In the genomic region with DNA sequence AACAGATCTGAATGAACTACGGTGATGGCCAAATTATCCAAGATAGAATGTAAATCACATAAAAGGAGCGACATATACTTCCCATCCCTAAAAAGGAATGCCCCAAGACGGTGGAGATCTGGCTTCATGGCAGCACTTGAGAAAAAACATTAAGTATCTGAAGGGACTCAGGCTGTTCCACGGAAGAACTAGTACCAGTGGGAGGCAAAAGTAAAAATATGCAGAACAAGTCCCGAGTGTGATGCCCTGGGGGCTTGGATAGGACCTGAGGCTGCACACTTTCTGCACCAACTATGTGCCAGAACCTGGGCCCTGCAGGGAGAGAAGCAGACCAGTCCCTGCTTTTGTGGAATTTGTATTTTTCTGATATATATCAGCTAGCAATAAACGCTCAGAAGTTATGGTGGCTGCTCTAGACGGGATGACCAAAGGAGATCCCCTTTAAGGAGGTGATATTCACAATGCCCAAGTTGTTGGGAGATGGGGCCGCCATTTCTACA, we compare ENCODE assay signal across 9 cellular contexts. TPM values are rescaled to one million over a fixed set of nuclear protein-coding genes. Genes with fewer than 3 reads are reported as not detected.
A peak's percentile ranks its signal among the peaks of the same experiment; 100 is the strongest.
DNase-seq lines count a peak whose midpoint lies in the region; ATAC-seq, FAIRE-seq and TF ChIP-seq lines count a peak whose summit lies in the region.
"Had no signal": no experiment of that assay in that cellular context is flagged by ENCODE, and none has a peak within 500 bp of the region (broad histone marks: within the 10 kb centered on the region; RNA-seq: fewer than 3 reads in every experiment).

No MANE protein-coding gene starts in this region.

- H3K36me3 Mint-ChIP-seq in HFFc6 (ENCODE audit: low read depth): peaks cover 30% of the 10 kb centered on the region

- peak overlapping the region; percentile 96 for H3K4me3 Mint-ChIP-seq in HFFc6

- DNase-seq in BE2C (no peak), HFFc6 (no peak), adrenal gland (no peak), lower lobe of right lung (no peak), urothelium cell line (ENCODE audit: low spot score) (peak; percentile 18), retina (no peak), SHP77 treated with DMSO at 0.1 percent for 48 hours (lab: John Stamatoyannopoulos, UW) (no peak)

- no peaks in the 10 kb centered on the region for H3K9me3 Mint-ChIP-seq in HFFc6

- no peak for TF ChIP-seq POLR2A in adrenal gland (IDR thresholded peaks at IDR 0.05)

- H3K27ac ChIP-seq in adrenal gland (peak overlapping the region; percentile 65 to 96 (median 91)), lower lobe of right lung (peak overlapping the region; percentile 92)

- intact Hi-C loops in adrenal gland (cut with DNase I): loop anchor here in 1 of 2 donors (5.0 kb wide), 1 partner anchor 50 kb away; a partner anchor contains a TSS
- intact Hi-C loops in lower lobe of right lung (cut with DNase I): no loop called here

- H3K27ac Mint-ChIP-seq in HFFc6: peak overlapping the region; percentile 87

- H3K36me3 ChIP-seq in BE2C: no peaks in the 10 kb centered on the region
- no peaks in the 10 kb centered on the region for H3K36me3 ChIP-seq in adrenal gland (replicated peaks in 1 of 2)
- H3K36me3 ChIP-seq in lower lobe of right lung: no peaks in the 10 kb centered on the region

- no peak for TF ChIP-seq CTCF in BE2C (IDR thresholded peaks at IDR 0.05; ENCODE audit: low read depth, low read length)
- TF ChIP-seq CTCF in HFFc6 (IDR thresholded peaks at IDR 0.05): no peak
- no peak for TF ChIP-seq CTCF in adrenal gland (IDR thresholded peaks at IDR 0.05)
- TF ChIP-seq CTCF in lower lobe of right lung (IDR thresholded peaks at IDR 0.05): no peak

- WGBS in adrenal gland, 4 donors: 35 to 45% (median 43%) methylated on average over 7 to 8 of the region's 8 CpGs

- no peaks in the 10 kb centered on the region; the same call in 1 of the 2 replicates for H3K4me1 ChIP-seq in BE2C
- peaks cover 25 to 51% of the 10 kb centered on the region in 2 donors for H3K4me1 ChIP-seq in adrenal gland (replicated peaks in 1 of 2)
- H3K4me1 ChIP-seq in lower lobe of right lung: peaks cover 76% of the 10 kb centered on the region

- peaks cover 4% of the 10 kb centered on the region; the same call in 1 of the 2 replicates for H3K27me3 Mint-ChIP-seq in HFFc6 (ENCODE audit: insufficient read depth)

- FAIRE-seq in urothelium cell line (lab: Jason Lieb, UNC): no peak

- peak overlapping the region; percentile 60 for H3K4me3 ChIP-seq in BE2C (ENCODE audit: low read depth, low read length)
- peak overlapping the region; percentile 9 to 83 (median 71) for H3K4me3 ChIP-seq in adrenal gland
- peak overlapping the region; percentile 87 for H3K4me3 ChIP-seq in lower lobe of right lung

- H3K27me3 ChIP-seq in BE2C (no peaks in the 10 kb centered on the region), adrenal gland (no peaks in the 10 kb centered on the region), lower lobe of right lung (ENCODE audit: low read depth) (no peaks in the 10 kb centered on the region)

- H3K9me3 ChIP-seq in BE2C: no peaks in the 10 kb centered on the region
- H3K9me3 ChIP-seq in adrenal gland (replicated peaks in 1 of 3): no peaks in the 10 kb centered on the region
- no peaks in the 10 kb centered on the region for H3K9me3 ChIP-seq in lower lobe of right lung

- H3K4me1 Mint-ChIP-seq in HFFc6 (ENCODE audit: low read depth): peaks cover 65% of the 10 kb centered on the region

- ATAC-seq in lower lobe of right lung (no peak), GM21737 (IDR thresholded peaks at IDR 0.05; ENCODE audit: unreplicated experiment) (no peak)

RNA-seq across cellular contexts. Expression of a gene that starts 0.5 kb away (rescaled TPM):
- 24.1 TPM for polyA plus RNA-seq in BE2C (2012; ENCODE audit: insufficient read depth, insufficient read length, low read depth)
- total RNA-seq in HFFc6 (2021; fragmentation: NEBNext Ultra II Directional; extraction: Animal tissue kit (Norgen Biotek cat#: 25700)): 10 to 100 TPM; 44.7 to 61.4 (median 56.8) TPM
- total RNA-seq in adrenal gland: 10 to 100 TPM; 19.6 to 55.9 (median 43.8) TPM
- polyA plus RNA-seq in adrenal gland: 10 to 100 TPM; 23.6 to 32.8 (median 26.2) TPM
- total RNA-seq in lower lobe of right lung: 64.9 TPM

RNA-seq across cellular contexts. Expression of a gene that starts 1.9 kb away (rescaled TPM):
- polyA plus RNA-seq in BE2C (2012; ENCODE audit: insufficient read depth, insufficient read length, low read depth): 13.7 TPM
- 10 to 100 TPM; 29.1 to 43.8 (median 32.6) TPM for total RNA-seq in HFFc6 (2021; fragmentation: NEBNext Ultra II Directional; extraction: Animal tissue kit (Norgen Biotek cat#: 25700))
- 10 to 100 TPM; 48.3 to 78.9 (median 67.5) TPM for total RNA-seq in adrenal gland
- 10 to 100 TPM; 24.9 to 45.3 (median 29.8) TPM for polyA plus RNA-seq in adrenal gland
- 36.2 TPM for total RNA-seq in lower lobe of right lung

RNA-seq across cellular contexts. Expression of a gene that starts 14.4 kb away (rescaled TPM):
- 9.5 TPM for polyA plus RNA-seq in BE2C (2012; ENCODE audit: insufficient read depth, insufficient read length, low read depth)
- 1 to 10 TPM; 4.2 to 5.5 (median 4.9) TPM for total RNA-seq in HFFc6 (2021; fragmentation: NEBNext Ultra II Directional; extraction: Animal tissue kit (Norgen Biotek cat#: 25700))
- total RNA-seq in adrenal gland (1 to 10 TPM in 6 of 8 donors, under 1 TPM in 2; 0.36 to 6.9 (median 2.9) TPM), lower lobe of right lung (8.1 TPM)
- polyA plus RNA-seq in adrenal gland: 1 to 10 TPM in 1 of 3 donors, under 1 TPM in 1, not detected in 1; 0.34 to 1.4 TPM

RNA-seq across cellular contexts. Expression of a gene that starts 27.4 kb away (rescaled TPM):
- not detected for polyA plus RNA-seq in BE2C (2012; ENCODE audit: insufficient read depth, insufficient read length, low read depth)
- total RNA-seq in HFFc6 (2021; fragmentation: NEBNext Ultra II Directional; extraction: Animal tissue kit (Norgen Biotek cat#: 25700)): not detected
- not detected for total RNA-seq in adrenal gland
- polyA plus RNA-seq in adrenal gland: under 1 TPM in 2 of 3 donors, not detected in 1; 0.17 to 0.80 TPM
- 4.0 TPM for total RNA-seq in lower lobe of right lung
- total RNA-seq: lung microvascular endothelial cell had no signal

RNA-seq across cellular contexts. Expression of a gene that starts 52.7 kb away (rescaled TPM):
- polyA plus RNA-seq in BE2C (2012; ENCODE audit: insufficient read depth, insufficient read length, low read depth): 57.2 TPM
- 10 to 100 TPM; 26.3 to 35.6 (median 28.0) TPM for total RNA-seq in HFFc6 (2021; fragmentation: NEBNext Ultra II Directional; extraction: Animal tissue kit (Norgen Biotek cat#: 25700))
- total RNA-seq in adrenal gland (10 to 100 TPM; 14.6 to 31.8 (median 24.9) TPM), lower lobe of right lung (35.8 TPM)
- 10 to 100 TPM in 2 of 3 donors, 1 to 10 TPM in 1; 6.4 to 30.0 (median 25.2) TPM for polyA plus RNA-seq in adrenal gland
